ENCODE assay signal across 14 cellular contexts in the genomic region with DNA sequence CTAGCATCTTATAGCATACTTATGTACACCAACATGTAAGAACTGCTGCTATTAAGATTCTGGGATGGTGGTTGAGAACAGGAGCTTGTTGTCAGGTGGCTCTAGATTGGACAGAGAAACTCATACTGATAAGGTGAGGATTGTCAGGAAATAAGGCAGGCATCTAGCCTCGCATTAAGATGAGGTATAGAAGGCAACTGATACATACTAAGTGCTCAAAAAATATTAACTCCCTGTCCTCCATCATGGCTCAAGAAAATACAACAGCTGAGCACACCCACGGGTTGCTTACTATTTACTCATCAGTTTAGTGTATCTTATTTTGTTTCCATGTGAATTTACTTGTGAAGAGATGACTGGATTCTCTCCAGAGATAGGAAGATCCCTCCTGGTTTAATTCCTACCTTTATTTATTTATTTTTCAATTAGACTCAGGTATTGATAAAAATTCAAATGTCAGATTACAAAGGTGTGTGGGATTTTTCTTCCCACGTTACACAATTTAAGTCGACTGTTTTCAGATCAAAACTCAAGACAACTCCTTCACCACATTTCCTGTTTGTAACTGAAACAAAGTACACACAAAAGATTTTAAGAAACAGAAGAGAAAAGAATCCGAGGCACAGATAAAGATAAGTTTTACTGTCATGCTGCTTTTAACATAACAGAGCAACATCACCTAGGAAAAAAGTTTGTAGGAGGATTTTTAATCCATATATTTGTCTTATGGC. TPM values are rescaled to one million over a fixed set of nuclear protein-coding genes. Genes with fewer than 3 reads are reported as not detected.
DNase-seq lines count a peak whose midpoint lies in the region; ATAC-seq and TF ChIP-seq lines count a peak whose summit lies in the region.
"Had no signal": no experiment of that assay in that cellular context is flagged by ENCODE, and none has a peak within 500 bp of the region (broad histone marks: within the 10 kb centered on the region; RNA-seq: fewer than 3 reads in every experiment).

A gene with protein sequence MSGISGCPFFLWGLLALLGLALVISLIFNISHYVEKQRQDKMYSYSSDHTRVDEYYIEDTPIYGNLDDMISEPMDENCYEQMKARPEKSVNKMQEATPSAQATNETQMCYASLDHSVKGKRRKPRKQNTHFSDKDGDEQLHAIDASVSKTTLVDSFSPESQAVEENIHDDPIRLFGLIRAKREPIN (plus strand): TSS at position 620 of the 731 bp plus-strand sequence. CDS start 142 bp downstream, outside the sequence.

- TF ChIP-seq POLR2A in Peyer's patch (IDR thresholded peaks at IDR 0.05), result peak in 1 of 2 donors; percentile 10
- TF ChIP-seq POLR2A in right lobe of liver (IDR thresholded peaks at IDR 0.05), result no peak

- peak in 2 of 3 donors; percentile 29 to 65 for DNase-seq in CD4-positive, CD25-positive, alpha-beta regulatory T cell
- no peak for DNase-seq in Peyer's patch
- DNase-seq in effector memory CD4-positive, alpha-beta T cell, result no peak
- DNase-seq in NCI-H2171 treated with DMSO at 0.1 percent for 48 hours (lab: John Stamatoyannopoulos, UW), result no peak
- no peak for DNase-seq in right lobe of liver
- DNase-seq in chondrocyte (ENCODE audit: low spot score), result no peak
- DNase-seq: NCI-H2081, SHP77, testis had no signal

- H3K27me3 ChIP-seq in CD4-positive, CD25-positive, alpha-beta regulatory T cell (ENCODE audit: control insufficient read depth, insufficient read depth, low read length), result no peaks in the 10 kb centered on the region
- H3K27me3 ChIP-seq in Peyer's patch, result no peaks in the 10 kb centered on the region
- H3K27me3 ChIP-seq in effector memory CD4-positive, alpha-beta T cell (replicated peaks; ENCODE audit: control insufficient read depth, insufficient read depth, low read length, poor library complexity, severe bottlenecking), result no peaks in the 10 kb centered on the region
- no peaks in the 10 kb centered on the region for H3K27me3 ChIP-seq in right lobe of liver
- H3K27me3 ChIP-seq: testis had no signal

- no peaks in the 10 kb centered on the region for H3K9me3 Mint-ChIP-seq in CD4-positive, CD25-positive, alpha-beta regulatory T cell
- no peaks in the 10 kb centered on the region for H3K9me3 Mint-ChIP-seq in chondrocyte (ENCODE audit: low read depth)

- ATAC-seq in CD4-positive, CD25-positive, alpha-beta regulatory T cell (ENCODE audit: low read depth in 2 of 2), result peak in 1 of 2 donors; percentile 36
- ATAC-seq in GM18867 (IDR thresholded peaks at IDR 0.05; ENCODE audit: unreplicated experiment) (peak; percentile 43), right lobe of liver (no peak), GM21619 (IDR thresholded peaks at IDR 0.05; ENCODE audit: unreplicated experiment) (no peak)
- ATAC-seq: left lobe of liver had no signal

- peak within 1 kb of the TSS; percentile 95 to 98 (median 96) for H3K4me3 Mint-ChIP-seq in CD4-positive, CD25-positive, alpha-beta regulatory T cell
- no peak within 1 kb of the TSS for H3K4me3 Mint-ChIP-seq in chondrocyte (ENCODE audit: unreplicated experiment)

- intact Hi-C loops in right lobe of liver (cut with DNase I), result no loop called here

- H3K36me3 Mint-ChIP-seq in CD4-positive, CD25-positive, alpha-beta regulatory T cell, result peaks cover 8% of the 10 kb centered on the region
- H3K36me3 Mint-ChIP-seq in chondrocyte (ENCODE audit: low read depth), result no peaks in the 10 kb centered on the region

- 14% methylated on average over 5 of the region's 5 CpGs for WGBS in right lobe of liver (ENCODE audit: insufficient coverage, low coverage, low lambda C conversion rate, missing lambda C conversion rate)

- H3K4me1 ChIP-seq in CD4-positive, CD25-positive, alpha-beta regulatory T cell (ENCODE audit: control insufficient read depth, insufficient read depth, low read length, poor library complexity, severe bottlenecking), result peaks cover 42% of the 10 kb centered on the region
- no peaks in the 10 kb centered on the region for H3K4me1 ChIP-seq in Peyer's patch
- peaks cover 22% of the 10 kb centered on the region for H3K4me1 ChIP-seq in effector memory CD4-positive, alpha-beta T cell (ENCODE audit: control insufficient read depth, insufficient read depth, low read length, poor library complexity, severe bottlenecking)
- H3K4me1 ChIP-seq in right lobe of liver, result no peaks in the 10 kb centered on the region
- H3K4me1 ChIP-seq: testis had no signal

- peaks cover 22 to 62% (median 38%) of the 10 kb centered on the region in 4 donors for H3K4me1 Mint-ChIP-seq in CD4-positive, CD25-positive, alpha-beta regulatory T cell
- H3K4me1 Mint-ChIP-seq in chondrocyte (ENCODE audit: low read depth), result no peaks in the 10 kb centered on the region

- peak within 1 kb of the TSS; percentile 72 for H3K27ac ChIP-seq in CD4-positive, CD25-positive, alpha-beta regulatory T cell (ENCODE audit: insufficient read depth, low read length, poor library complexity, severe bottlenecking)
- H3K27ac ChIP-seq in Peyer's patch (peak within 1 kb of the TSS; percentile 34 to 62 (median 54)), right lobe of liver (no peak within 1 kb of the TSS)
- peak within 1 kb of the TSS; percentile 73 for H3K27ac ChIP-seq in effector memory CD4-positive, alpha-beta T cell (ENCODE audit: insufficient read depth, low read length, poor library complexity, severe bottlenecking)
- H3K27ac ChIP-seq: testis had no signal

- no peaks in the 10 kb centered on the region for H3K9me3 ChIP-seq in CD4-positive, CD25-positive, alpha-beta regulatory T cell (ENCODE audit: control insufficient read depth in 2 of 2, low read length in 2 of 2)
- H3K9me3 ChIP-seq in Peyer's patch (no peaks in the 10 kb centered on the region), right lobe of liver (no peaks in the 10 kb centered on the region)
- H3K9me3 ChIP-seq in effector memory CD4-positive, alpha-beta T cell (ENCODE audit: control insufficient read depth, low read length), result no peaks in the 10 kb centered on the region
- H3K9me3 ChIP-seq: testis had no signal

- H3K4me3 ChIP-seq in CD4-positive, CD25-positive, alpha-beta regulatory T cell (ENCODE audit: low read depth, low read length), result peak within 1 kb of the TSS; percentile 91
- H3K4me3 ChIP-seq in Peyer's patch (peak within 1 kb of the TSS; percentile 12 to 22 (median 16)), right lobe of liver (no peak within 1 kb of the TSS)
- peak within 1 kb of the TSS; percentile 70 for H3K4me3 ChIP-seq in effector memory CD4-positive, alpha-beta T cell (ENCODE audit: insufficient read depth, low read depth, low read length, poor library complexity, severe bottlenecking)
- H3K4me3 ChIP-seq: testis had no signal

- no peak for TF ChIP-seq CTCF in Peyer's patch (IDR thresholded peaks at IDR 0.05)
- TF ChIP-seq CTCF in right lobe of liver (IDR thresholded peaks at IDR 0.05), result no peak
- TF ChIP-seq CTCF in chondrocyte (IDR thresholded peaks at IDR 0.05), result no peak

- H3K36me3 ChIP-seq in CD4-positive, CD25-positive, alpha-beta regulatory T cell (ENCODE audit: control insufficient read depth, insufficient read depth, low read length), result no peaks in the 10 kb centered on the region
- H3K36me3 ChIP-seq in Peyer's patch, result no peaks in the 10 kb centered on the region
- no peaks in the 10 kb centered on the region for H3K36me3 ChIP-seq in effector memory CD4-positive, alpha-beta T cell (ENCODE audit: control insufficient read depth, insufficient read depth, low read length)
- no peaks in the 10 kb centered on the region for H3K36me3 ChIP-seq in right lobe of liver

- H3K27me3 Mint-ChIP-seq in CD4-positive, CD25-positive, alpha-beta regulatory T cell, result peaks cover 4% of the 10 kb centered on the region
- H3K27me3 Mint-ChIP-seq in chondrocyte (ENCODE audit: low read depth), result peaks cover 20% of the 10 kb centered on the region

- H3K27ac Mint-ChIP-seq in CD4-positive, CD25-positive, alpha-beta regulatory T cell, result peak within 1 kb of the TSS; percentile 90 to 96 (median 94)
- no peak within 1 kb of the TSS for H3K27ac Mint-ChIP-seq in chondrocyte (ENCODE audit: unreplicated experiment)

RNA-seq across cellular contexts. Expression of the gene that starts here (rescaled TPM):
- total RNA-seq in CD4-positive, CD25-positive, alpha-beta regulatory T cell, result 85.0 TPM
- 100 to 1,000 TPM; 120 to 167 (median 142) TPM for polyA plus RNA-seq in CD4-positive, CD25-positive, alpha-beta regulatory T cell
- total RNA-seq in Peyer's patch (1 to 10 TPM in 2 of 4 donors, not detected in 2; 2.3 to 3.3 TPM), right lobe of liver (1 to 10 TPM in 2 of 6 experiments, under 1 TPM in 1, not detected in 3; 0.27 to 1.9 (median 1.5) TPM), chondrocyte (not detected in 3 replicates)
- total RNA-seq: HT-29, M059J had no signal

Comparison
In these comparisons a context has a peak if more than half of its experiments do, and no peak if none do; other contexts are left out.
1. RNA of the gene that starts here (total RNA-seq): 85.0 TPM in CD4-positive, CD25-positive, alpha-beta regulatory T cell (single experiment); 2.3 to 3.3 TPM in Peyer's patch, 0.27 to 1.9 TPM in right lobe of liver and not detected in chondrocyte; every median in the first group is over 10 times any median in the second.
2. DNase-seq: peak in CD4-positive, CD25-positive, alpha-beta regulatory T cell (2 of 3); none in Peyer's patch (0 of 3), effector memory CD4-positive, alpha-beta T cell (0 of 3), NCI-H2171 treated with DMSO at 0.1 percent for 48 hours (single experiment), right lobe of liver (0 of 3) and chondrocyte (single experiment).
3. H3K27ac ChIP-seq: peak in CD4-positive, CD25-positive, alpha-beta regulatory T cell (single experiment), Peyer's patch (4 of 4) and effector memory CD4-positive, alpha-beta T cell (single experiment); none in right lobe of liver (0 of 3).
4. H3K4me3 ChIP-seq: peak in CD4-positive, CD25-positive, alpha-beta regulatory T cell (single experiment), Peyer's patch (4 of 4) and effector memory CD4-positive, alpha-beta T cell (single experiment); none in right lobe of liver (0 of 3).